Comparison of ENCODE assay signal across 9 cellular contexts in genomic region chrX:16484338-16484737, GRCh38.
DNase-seq lines count a peak whose midpoint lies in the region; ATAC-seq and TF ChIP-seq lines count a peak whose summit lies in the region.
"Had no signal": no experiment of that assay in that cellular context is flagged by ENCODE, and none has a peak within 500 bp of the region (broad histone marks: within the 10 kb centered on the region; RNA-seq: fewer than 3 reads in every experiment).

No MANE protein-coding gene starts in this region.

- H3K36me3 ChIP-seq in MG63: no peaks in the 10 kb centered on the region
- no peaks in the 10 kb centered on the region for H3K36me3 ChIP-seq in mesenchymal stem cell (ENCODE audit: control insufficient read depth in 1 of 2, insufficient read depth in 2 of 2, low read depth in 1 of 2, low read length in 2 of 2)

- H2BK12ac ChIP-seq in mesenchymal stem cell (ENCODE audit: low read length in 2 of 2): no peak overlapping the region

- no peak overlapping the region for H3K23ac ChIP-seq in mesenchymal stem cell (ENCODE audit: low read length in 2 of 2)

- ATAC-seq in HG03175 (IDR thresholded peaks at IDR 0.05; ENCODE audit: unreplicated experiment) (no peak), HG02970 (IDR thresholded peaks at IDR 0.05; ENCODE audit: low FRiP score, unreplicated experiment) (no peak), HG03460 (IDR thresholded peaks at IDR 0.05; ENCODE audit: unreplicated experiment) (no peak)

- H2AFZ ChIP-seq in mesenchymal stem cell (ENCODE audit: low read depth, low read length): no peak overlapping the region

- H3K4me3 Mint-ChIP-seq in activated naive CD4-positive, alpha-beta T cell treated with anti-CD3 and anti-CD28 coated beads, Interleukin-2, amount 50 U/mL, for 24 hours: peak overlapping the region; percentile 37
- H3K4me3 Mint-ChIP-seq: natural killer cell had no signal

- H3K9me3 ChIP-seq in MG63 (no peaks in the 10 kb centered on the region; the same call in 1 of the 2 replicates), mesenchymal stem cell (ENCODE audit: control insufficient read depth, low read length) (no peaks in the 10 kb centered on the region)

- H3K27ac ChIP-seq in mesenchymal stem cell (ENCODE audit: low read length, poor library complexity, severe bottlenecking): no peak overlapping the region

- no peak overlapping the region for H3K14ac ChIP-seq in mesenchymal stem cell (ENCODE audit: low read length in 2 of 2)

- no peaks in the 10 kb centered on the region for H3K79me1 ChIP-seq in mesenchymal stem cell (replicated peaks; ENCODE audit: low read length, poor library complexity, severe bottlenecking)

- TF ChIP-seq CTCF in AG10803 (conservative IDR thresholded peaks at IDR 0.05; ENCODE audit: low read length): no peak; the same call in 1 of the 2 replicates

- H3K4me1 ChIP-seq in mesenchymal stem cell (ENCODE audit: control insufficient read depth, insufficient read depth, low read depth, low read length): peaks cover 2% of the 10 kb centered on the region

- no peak overlapping the region for H4K91ac ChIP-seq in mesenchymal stem cell (ENCODE audit: low read length)

- DNase-seq in AG10803 (ENCODE audit: low read depth) (peak; percentile 94), MG63 (peak; percentile 85), mesenchymal stem cell (peak; percentile 65), G401 (ENCODE audit: low spot score) (no peak)
- DNase-seq: natural killer cell had no signal

- no peaks in the 10 kb centered on the region for H3K9me3 Mint-ChIP-seq in activated naive CD4-positive, alpha-beta T cell treated with anti-CD3 and anti-CD28 coated beads, Interleukin-2, amount 50 U/mL, for 24 hours
- H3K9me3 Mint-ChIP-seq: natural killer cell had no signal

- no peak overlapping the region for H3K18ac ChIP-seq in mesenchymal stem cell (ENCODE audit: low read depth in 1 of 2, low read length in 2 of 2)

- peaks cover 47% of the 10 kb centered on the region for H3K4me1 Mint-ChIP-seq in activated naive CD4-positive, alpha-beta T cell treated with anti-CD3 and anti-CD28 coated beads, Interleukin-2, amount 50 U/mL, for 24 hours
- H3K4me1 Mint-ChIP-seq: natural killer cell had no signal

- no peak overlapping the region for H2BK5ac ChIP-seq in mesenchymal stem cell (ENCODE audit: low read depth, low read length, poor library complexity, severe bottlenecking)

- H3K4ac ChIP-seq in mesenchymal stem cell (ENCODE audit: low read depth in 1 of 2, low read length in 2 of 2): no peak overlapping the region

- H3K27me3 ChIP-seq in MG63: no peaks in the 10 kb centered on the region
- H3K27me3 ChIP-seq in mesenchymal stem cell (ENCODE audit: control insufficient read depth in 1 of 2, insufficient read depth in 1 of 2, low read length in 2 of 2): no peaks in the 10 kb centered on the region

- no peaks in the 10 kb centered on the region for H3K27me3 Mint-ChIP-seq in activated naive CD4-positive, alpha-beta T cell treated with anti-CD3 and anti-CD28 coated beads, Interleukin-2, amount 50 U/mL, for 24 hours

- in situ Hi-C loops in G401 (cut with HindIII; ENCODE audit: low sequenced_read_pairs): no loop called here

- no peak overlapping the region for H3K4me2 ChIP-seq in mesenchymal stem cell (ENCODE audit: low read length, poor library complexity, severe bottlenecking)

- no peak overlapping the region for H3K9ac ChIP-seq in mesenchymal stem cell (ENCODE audit: low read length)

- H3K4me3 ChIP-seq in AG10803 (ENCODE audit: low read length) (no peak overlapping the region), MG63 (no peak overlapping the region), mesenchymal stem cell (ENCODE audit: insufficient read depth in 1 of 2, low read depth in 1 of 2, low read length in 2 of 2) (no peak overlapping the region)

- H4K8ac ChIP-seq in mesenchymal stem cell (ENCODE audit: low read length): no peak overlapping the region

- peak overlapping the region; percentile 35 for H3K27ac Mint-ChIP-seq in activated naive CD4-positive, alpha-beta T cell treated with anti-CD3 and anti-CD28 coated beads, Interleukin-2, amount 50 U/mL, for 24 hours
- H3K27ac Mint-ChIP-seq: natural killer cell had no signal

- no peaks in the 10 kb centered on the region for H3K36me3 Mint-ChIP-seq in activated naive CD4-positive, alpha-beta T cell treated with anti-CD3 and anti-CD28 coated beads, Interleukin-2, amount 50 U/mL, for 24 hours
- H3K36me3 Mint-ChIP-seq: natural killer cell had no signal

- no peak overlapping the region for H2BK15ac ChIP-seq in mesenchymal stem cell (ENCODE audit: low read depth, poor library complexity, severe bottlenecking)

- H2BK120ac ChIP-seq in mesenchymal stem cell (ENCODE audit: low read depth, low read length): no peak overlapping the region

- no peak overlapping the region for H2AK5ac ChIP-seq in mesenchymal stem cell (ENCODE audit: low read length, severe bottlenecking)
